Comparison of ENCODE assay signal across 34 cellular contexts in the genomic region with DNA sequence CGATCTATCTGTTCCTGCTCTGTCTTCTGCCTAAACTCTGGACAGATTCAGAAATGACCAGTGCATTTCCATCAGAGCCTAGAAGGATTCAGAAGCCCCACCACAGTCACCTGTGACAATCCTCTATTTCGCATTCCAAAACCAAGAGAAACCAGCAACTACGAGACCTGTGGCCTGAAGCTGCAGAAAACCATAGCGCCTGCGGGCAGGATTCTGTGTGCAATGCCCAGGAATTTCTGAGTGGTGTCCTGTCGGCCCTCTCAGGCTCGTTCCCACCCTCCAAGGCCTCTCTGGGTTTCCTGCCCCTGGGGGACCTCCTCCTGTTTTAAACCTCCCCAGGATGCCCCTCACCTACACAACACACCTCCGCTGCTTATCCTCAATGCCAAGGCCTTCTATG.
"Had no signal": no experiment of that assay in that cellular context is flagged by ENCODE, and none has a peak within 500 bp of the region (broad histone marks: within the 10 kb centered on the region; RNA-seq: fewer than 3 reads in every experiment).

No MANE protein-coding gene starts in this region.

- DNase-seq: activated B cell treated with CpG ODN at 0.5 μM for 24 hours; activated CD4-positive, alpha-beta memory T cell treated with anti-CD3 and anti-CD28 coated beads for 36 hours; activated CD4-positive, alpha-beta T cell treated with anti-CD3 and anti-CD28 coated beads for 4 hours; activated CD4-positive, alpha-beta T cell treated with anti-CD3 and anti-CD28 coated beads, Interleukin-2, amount 10 ng/mL, durations not matched to agents 24 days and 14 days; activated CD4-positive, alpha-beta T cell treated with anti-CD3 and anti-CD28 coated beads, Interleukin-2, amount 50 U/mL, for 1 hour; activated CD4-positive, alpha-beta T cell treated with anti-CD3 and anti-CD28 coated beads, Interleukin-2, amount 50 U/mL, for 4 hours; activated CD4-positive, CD25-positive, alpha-beta regulatory T cell treated with anti-CD3 and anti-CD28 coated beads, Interleukin-2, amount 50 U/mL, for 72 hours; activated CD8-positive, alpha-beta memory T cell treated with anti-CD3 and anti-CD28 coated beads, Interleukin-2, amount 50 U/mL, for 4 hours; activated CD8-positive, alpha-beta T cell treated with anti-CD3 and anti-CD28 coated beads for 36 hours; activated effector memory CD4-positive, alpha-beta T cell treated with Interleukin-2 at 50 U/mL for 16 hours; activated gamma-delta T cell; activated naive CD4-positive, alpha-beta T cell treated with anti-CD3 and anti-CD28 coated beads, Interleukin-2, amount 10 ng/mL, durations not matched to agents 7 days and 5 days; activated naive CD4-positive, alpha-beta T cell treated with Interleukin-2 at 50 U/mL for 16 hours; activated naive CD8-positive, alpha-beta T cell treated with anti-CD3 and anti-CD28 coated beads, Interleukin-2, amount 10 ng/mL, durations not matched to agents 7 days and 5 days; activated naive CD8-positive, alpha-beta T cell treated with anti-CD3 and anti-CD28 coated beads, Interleukin-2, amount 50 U/mL, for 24 hours; activated T-cell treated with anti-CD3 and anti-CD28 coated beads for 4 hours; activated T-cell treated with anti-CD3 and anti-CD28 coated beads, Interleukin-2, amount 50 U/mL, for 1 hour; activated T-cell treated with anti-CD3 and anti-CD28 coated beads, Interleukin-2, amount 50 U/mL, for 4 hours; amygdala; anterior cingulate cortex; caudate nucleus; cerebellar nuclear complex; T-helper 1 cell; T-helper 2 cell; T-helper 9 cell had no signal

- H3K36me3 Mint-ChIP-seq: activated CD4-positive, alpha-beta memory T cell treated with anti-CD3 and anti-CD28 coated beads for 36 hours; activated naive CD4-positive, alpha-beta T cell treated with anti-CD3 and anti-CD28 coated beads, Interleukin-2, amount 10 ng/mL, durations not matched to agents 7 days and 5 days; activated naive CD8-positive, alpha-beta T cell; activated naive CD8-positive, alpha-beta T cell treated with anti-CD3 and anti-CD28 coated beads, Interleukin-2, amount 10 ng/mL, durations not matched to agents 7 days and 5 days had no signal

- H3K4me3 Mint-ChIP-seq: activated B cell treated with CpG ODN at 0.5 μM for 24 hours; activated CD4-positive, alpha-beta memory T cell treated with anti-CD3 and anti-CD28 coated beads for 36 hours; activated CD4-positive, alpha-beta T cell treated with anti-CD3 and anti-CD28 coated beads, Interleukin-2, amount 10 ng/mL, durations not matched to agents 24 days and 14 days; activated CD8-positive, alpha-beta T cell treated with anti-CD3 and anti-CD28 coated beads for 36 hours; activated naive CD4-positive, alpha-beta T cell treated with anti-CD3 and anti-CD28 coated beads, Interleukin-2, amount 10 ng/mL, durations not matched to agents 7 days and 5 days; activated naive CD8-positive, alpha-beta T cell; activated naive CD8-positive, alpha-beta T cell treated with anti-CD3 and anti-CD28 coated beads, Interleukin-2, amount 10 ng/mL, durations not matched to agents 7 days and 5 days; activated naive CD8-positive, alpha-beta T cell treated with anti-CD3 and anti-CD28 coated beads, Interleukin-2, amount 50 U/mL, for 24 hours; activated T-cell treated with anti-CD3 and anti-CD28 coated beads, Interleukin-2, amount 50 U/mL, for 4 hours; brain; central memory CD8-positive, alpha-beta T cell; T-helper 1 cell treated with Interleukin-12 subunit alpha and Interleukin-12 subunit beta and Interleukin-4 antibody, amounts not matched to agents 30 μg/mL and 1 μg/mL, for 36 hours; T-helper 2 cell treated with Interferon-gamma antibody and Interleukin-4, amounts not matched to agents 5 μg/mL and 100 μg/mL, for 36 hours had no signal

- H3K4me1 ChIP-seq: ascending aorta had no signal

- H3K27me3 Mint-ChIP-seq: activated CD8-positive, alpha-beta T cell treated with anti-CD3 and anti-CD28 coated beads for 36 hours; activated naive CD8-positive, alpha-beta T cell; brain had no signal

- H3K4me3 ChIP-seq: ascending aorta, cardiac muscle cell had no signal

- H3K36me3 ChIP-seq: ascending aorta, cardiac muscle cell had no signal

- H3K27me3 ChIP-seq: ascending aorta, cardiac muscle cell had no signal

- H3K9me3 ChIP-seq: ascending aorta had no signal

- H3K27ac Mint-ChIP-seq: activated B cell treated with CpG ODN at 0.5 μM for 24 hours; activated CD4-positive, alpha-beta memory T cell treated with anti-CD3 and anti-CD28 coated beads for 36 hours; activated CD4-positive, alpha-beta T cell treated with anti-CD3 and anti-CD28 coated beads, Interleukin-2, amount 10 ng/mL, durations not matched to agents 24 days and 14 days; activated CD8-positive, alpha-beta T cell treated with anti-CD3 and anti-CD28 coated beads for 36 hours; activated naive CD4-positive, alpha-beta T cell treated with anti-CD3 and anti-CD28 coated beads, Interleukin-2, amount 10 ng/mL, durations not matched to agents 7 days and 5 days; activated naive CD8-positive, alpha-beta T cell; activated naive CD8-positive, alpha-beta T cell treated with anti-CD3 and anti-CD28 coated beads, Interleukin-2, amount 10 ng/mL, durations not matched to agents 7 days and 5 days; activated naive CD8-positive, alpha-beta T cell treated with anti-CD3 and anti-CD28 coated beads, Interleukin-2, amount 50 U/mL, for 24 hours; activated T-helper 2 cell treated with anti-CD3 and anti-CD28 coated beads, Interferon-gamma antibody, Interleukin-2, Interleukin-4, amounts not matched to agents 10 μg/mL and 5 μg/mL and 100 μg/mL, durations not matched to agents 14 hours and 24 hours and 36 hours; T-helper 1 cell treated with Interleukin-12 subunit alpha and Interleukin-12 subunit beta and Interleukin-4 antibody, amounts not matched to agents 30 μg/mL and 1 μg/mL, for 36 hours; T-helper 2 cell treated with Interferon-gamma antibody and Interleukin-4, amounts not matched to agents 5 μg/mL and 100 μg/mL, for 36 hours had no signal

- ATAC-seq: activated CD8-positive, alpha-beta T cell treated with anti-CD3 and anti-CD28 coated beads for 36 hours; activated naive CD8-positive, alpha-beta T cell treated with anti-CD3 and anti-CD28 coated beads, Interleukin-2, amount 50 U/mL, for 24 hours; activated T-cell treated with anti-CD3 and anti-CD28 coated beads, Interleukin-2, amount 50 U/mL, for 4 hours had no signal

- H3K27ac ChIP-seq: ascending aorta, cardiac muscle cell, VCaP had no signal

- H3K9me3 Mint-ChIP-seq: activated B cell treated with CpG ODN at 0.5 μM for 24 hours; activated CD4-positive, alpha-beta memory T cell treated with anti-CD3 and anti-CD28 coated beads for 36 hours; activated CD4-positive, alpha-beta T cell treated with anti-CD3 and anti-CD28 coated beads, Interleukin-2, amount 10 ng/mL, durations not matched to agents 24 days and 14 days; activated CD8-positive, alpha-beta T cell treated with anti-CD3 and anti-CD28 coated beads for 36 hours; activated naive CD4-positive, alpha-beta T cell treated with anti-CD3 and anti-CD28 coated beads, Interleukin-2, amount 10 ng/mL, durations not matched to agents 7 days and 5 days; activated naive CD8-positive, alpha-beta T cell treated with anti-CD3 and anti-CD28 coated beads, Interleukin-2, amount 10 ng/mL, durations not matched to agents 7 days and 5 days; activated naive CD8-positive, alpha-beta T cell treated with anti-CD3 and anti-CD28 coated beads, Interleukin-2, amount 50 U/mL, for 24 hours; activated T-cell treated with anti-CD3 and anti-CD28 coated beads, Interleukin-2, amount 50 U/mL, for 4 hours; activated T-helper 2 cell treated with anti-CD3 and anti-CD28 coated beads, Interferon-gamma antibody, Interleukin-2, Interleukin-4, amounts not matched to agents 10 μg/mL and 5 μg/mL and 100 μg/mL, durations not matched to agents 14 hours and 24 hours and 36 hours; central memory CD8-positive, alpha-beta T cell; T-helper 1 cell treated with Interleukin-12 subunit alpha and Interleukin-12 subunit beta and Interleukin-4 antibody, amounts not matched to agents 30 μg/mL and 1 μg/mL, for 36 hours; T-helper 2 cell treated with Interferon-gamma antibody and Interleukin-4, amounts not matched to agents 5 μg/mL and 100 μg/mL, for 36 hours had no signal

- H3K4me1 Mint-ChIP-seq: activated B cell treated with CpG ODN at 0.5 μM for 24 hours; activated CD4-positive, alpha-beta T cell treated with anti-CD3 and anti-CD28 coated beads, Interleukin-2, amount 10 ng/mL, durations not matched to agents 24 days and 14 days; activated naive CD4-positive, alpha-beta T cell treated with anti-CD3 and anti-CD28 coated beads, Interleukin-2, amount 10 ng/mL, durations not matched to agents 7 days and 5 days; activated naive CD8-positive, alpha-beta T cell treated with anti-CD3 and anti-CD28 coated beads, Interleukin-2, amount 50 U/mL, for 24 hours; central memory CD8-positive, alpha-beta T cell had no signal
